ENCODE assay signal across 1 cellular context in genomic region chr17:393806-394717, GRCh38.
TF ChIP-seq lines count a peak whose summit lies in the region.

No MANE protein-coding gene starts in this region.

TF ChIP-seq in HepG2, 621 proteins besides CTCF, POLR2A, EP300 and RAD21 (continued from another document and continues in another):
- TF ChIP-seq ZNF547 (CRISPR knock-in tag; IDR thresholded peaks at IDR 0.05) (no peak), HNRNPK (IDR thresholded peaks at IDR 0.05; ENCODE audit: low read depth, low read length, poor library complexity, severe bottlenecking) (no peak), SIX4 (CRISPR knock-in tag; IDR thresholded peaks at IDR 0.05) (no peak), ZSCAN9 (CRISPR knock-in tag; IDR thresholded peaks at IDR 0.05; ENCODE audit: borderline replicate concordance) (peak; percentile 22; the same call in 1 of the 2 replicates), PHB2 (IDR thresholded peaks at IDR 0.05; ENCODE audit: partially characterized antibody) (no peak), ZNF792 (CRISPR knock-in tag; IDR thresholded peaks at IDR 0.05) (no peak), RORA (CRISPR knock-in tag; IDR thresholded peaks at IDR 0.05) (no peak), ZSCAN30 (CRISPR knock-in tag; IDR thresholded peaks at IDR 0.05) (no peak), ZNF747 (CRISPR knock-in tag; IDR thresholded peaks at IDR 0.05; ENCODE audit: borderline replicate concordance) (no peak), PATZ1 (CRISPR knock-in tag; IDR thresholded peaks at IDR 0.05) (peak; percentile 67), CREB1 (IDR thresholded peaks at IDR 0.05) (no peak), CREB1 (CRISPR knock-in tag; IDR thresholded peaks at IDR 0.05) (no peak), STAG1 (CRISPR knock-in tag; IDR thresholded peaks at IDR 0.05) (no peak), ZNF777 (CRISPR knock-in tag; IDR thresholded peaks at IDR 0.05) (no peak), ZNF280B (CRISPR knock-in tag; IDR thresholded peaks at IDR 0.05; ENCODE audit: borderline replicate concordance) (no peak), KLF16 (CRISPR knock-in tag; IDR thresholded peaks at IDR 0.05) (peak in 1 of 2 experiments; percentile 80; a peak in 2 of 4 replicates), XRCC5 (optimal IDR thresholded peaks at IDR 0.05; ENCODE audit: low read length) (no peak), SMARCC2 (IDR thresholded peaks at IDR 0.05) (no peak), SUZ12 (IDR thresholded peaks at IDR 0.05; ENCODE audit: low read depth, low read length) (no peak), ZNF549 (CRISPR knock-in tag; IDR thresholded peaks at IDR 0.05) (no peak), ZNF460 (CRISPR knock-in tag; IDR thresholded peaks at IDR 0.05; ENCODE audit: borderline replicate concordance) (no peak), ZFP1 (CRISPR knock-in tag; IDR thresholded peaks at IDR 0.05) (0 out of 2 replicates have a peak, but pooled peaks have one; percentile 37), NONO (IDR thresholded peaks at IDR 0.05) (no peak), NONO (CRISPR knock-in tag; conservative IDR thresholded peaks at IDR 0.05) (peak; percentile 77), ZNF10 (CRISPR knock-in tag; IDR thresholded peaks at IDR 0.05; ENCODE audit: borderline replicate concordance, low read depth) (no peak), ZFYVE20 (CRISPR knock-in tag; IDR thresholded peaks at IDR 0.05; ENCODE audit: borderline replicate concordance, low read depth) (no peak), ZFP37 (CRISPR knock-in tag; IDR thresholded peaks at IDR 0.05; ENCODE audit: borderline replicate concordance) (peak; percentile 75; the same call in 1 of the 2 replicates), ZNF138 (CRISPR knock-in tag; IDR thresholded peaks at IDR 0.05; ENCODE audit: low read depth) (no peak), TIGD3 (CRISPR knock-in tag; IDR thresholded peaks at IDR 0.05; ENCODE audit: borderline replicate concordance) (no peak), LCORL (IDR thresholded peaks at IDR 0.05) (no peak), LCORL (CRISPR knock-in tag; IDR thresholded peaks at IDR 0.05) (peak; percentile 31; the same call in 1 of the 2 replicates), U2AF1 (optimal IDR thresholded peaks at IDR 0.05; ENCODE audit: low read depth, low read length) (no peak), TCF12 (IDR thresholded peaks at IDR 0.05) (no peak), TCF12 (CRISPR knock-in tag; IDR thresholded peaks at IDR 0.05) (0 out of 2 replicates have a peak, but pooled peaks have one; percentile 35), ZNF180 (CRISPR knock-in tag; IDR thresholded peaks at IDR 0.05; ENCODE audit: borderline replicate concordance, low read depth) (no peak), ZNF343 (CRISPR knock-in tag; IDR thresholded peaks at IDR 0.05) (no peak), ARID3A (IDR thresholded peaks at IDR 0.05; ENCODE audit: low read depth, low read length) (no peak), ZNF704 (CRISPR knock-in tag; IDR thresholded peaks at IDR 0.05; ENCODE audit: borderline replicate concordance) (no peak), ZNF337 (CRISPR knock-in tag; IDR thresholded peaks at IDR 0.05; ENCODE audit: borderline replicate concordance, low read depth) (no peak), KMT2A (CRISPR knock-in tag; IDR thresholded peaks at IDR 0.05) (0 out of 2 replicates have a peak, but pooled peaks have one; percentile 35), GATAD2A (CRISPR knock-in tag; IDR thresholded peaks at IDR 0.05) (peak; percentile 89), ZNF609 (CRISPR knock-in tag; IDR thresholded peaks at IDR 0.05; ENCODE audit: borderline replicate concordance) (peak; percentile 78), PBX3 (CRISPR knock-in tag; IDR thresholded peaks at IDR 0.05; ENCODE audit: borderline replicate concordance) (no peak), SALL2 (CRISPR knock-in tag; IDR thresholded peaks at IDR 0.05) (no peak), ZMYM2 (CRISPR knock-in tag; IDR thresholded peaks at IDR 0.05) (peak; percentile 72), HOXD1 (CRISPR knock-in tag; IDR thresholded peaks at IDR 0.05) (no peak), TFDP2 (CRISPR knock-in tag; IDR thresholded peaks at IDR 0.05) (peak; percentile 67; the same call in 1 of the 2 replicates), ZNF574 (CRISPR knock-in tag; IDR thresholded peaks at IDR 0.05) (peak; percentile 75), NAIF1 (CRISPR knock-in tag; IDR thresholded peaks at IDR 0.05; ENCODE audit: borderline replicate concordance) (no peak), ZNF713 (CRISPR knock-in tag; IDR thresholded peaks at IDR 0.05) (no peak), ZMYM3 (CRISPR knock-in tag; IDR thresholded peaks at IDR 0.05) (peak; percentile 59)
